Comparison of ENCODE assay signal across 18 cellular contexts in the genomic region with DNA sequence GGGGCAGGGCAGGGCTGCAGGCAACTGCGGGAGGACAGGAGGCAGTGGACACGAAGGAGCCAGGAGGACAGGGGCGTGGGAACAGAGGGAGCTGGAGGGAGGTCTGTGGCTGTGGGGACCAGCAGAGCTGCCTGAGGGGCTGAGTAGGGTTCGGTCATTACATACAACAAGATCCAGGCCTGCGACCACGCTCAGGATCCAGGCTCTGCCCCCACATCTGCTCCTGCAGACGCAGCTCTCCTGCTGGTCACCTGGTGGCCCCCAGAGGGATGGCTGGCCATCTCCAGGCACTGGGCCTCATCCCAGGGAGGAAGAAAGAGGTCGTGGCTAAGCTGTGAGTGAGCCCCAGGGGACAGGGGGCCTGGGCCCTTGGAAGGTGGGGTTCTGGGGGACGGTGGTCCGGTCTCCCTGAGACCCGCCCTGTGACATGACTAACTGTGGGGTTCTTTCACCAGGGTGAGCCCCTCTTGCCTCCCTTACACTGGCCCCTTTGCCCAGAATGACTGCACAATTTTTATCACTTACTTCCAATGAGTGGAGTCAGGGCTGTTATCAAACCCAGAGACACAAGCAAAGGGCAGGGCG. TPM values are rescaled to one million over a fixed set of nuclear protein-coding genes. Genes with fewer than 3 reads are reported as not detected.
A peak's percentile ranks its signal among the peaks of the same experiment; 100 is the strongest.
DNase-seq lines count a peak whose midpoint lies in the region; ATAC-seq and TF ChIP-seq lines count a peak whose summit lies in the region.
"Had no signal": no experiment of that assay in that cellular context is flagged by ENCODE, and none has a peak within 500 bp of the region (broad histone marks: within the 10 kb centered on the region; RNA-seq: fewer than 3 reads in every experiment).

No MANE protein-coding gene starts in this region.

- H3K4me3 ChIP-seq in mesenchymal stem cell (ENCODE audit: insufficient read depth in 1 of 2, low read depth in 1 of 2, low read length in 2 of 2) (no peak overlapping the region), aorta (ENCODE audit: low read length in 2 of 2) (no peak overlapping the region), PC-9 (no peak overlapping the region)

- H3K27me3 ChIP-seq in mesenchymal stem cell (ENCODE audit: control insufficient read depth in 1 of 2, insufficient read depth in 1 of 2, low read length in 2 of 2): peaks cover 78 to 87% of the 10 kb centered on the region in 2 experiments
- no peaks in the 10 kb centered on the region for H3K27me3 ChIP-seq in aorta (ENCODE audit: control insufficient read depth in 1 of 2, insufficient read depth in 2 of 2, low read length in 1 of 2)
- no peaks in the 10 kb centered on the region for H3K27me3 ChIP-seq in PC-9 (ENCODE audit: insufficient read depth, low read depth)

- no TSS peak for BruUV-seq in PC-9 (replicated peaks; lab: Mats Ljungman, UMichigan)

- no peaks in the 10 kb centered on the region for H3K9me2 ChIP-seq in PC-9 (ENCODE audit: insufficient read depth)

- H3K14ac ChIP-seq in mesenchymal stem cell (ENCODE audit: low read length in 2 of 2): peak overlapping the region in 1 of 2 experiments; percentile 79

- H3K4me1 ChIP-seq in mesenchymal stem cell (ENCODE audit: control insufficient read depth, insufficient read depth, low read depth, low read length): peaks cover 1% of the 10 kb centered on the region
- H3K4me1 ChIP-seq in aorta (ENCODE audit: control insufficient read depth in 1 of 2, insufficient read depth in 2 of 2, low read length in 2 of 2): no peaks in the 10 kb centered on the region
- H3K4me1 ChIP-seq in PC-9 (replicated peaks; ENCODE audit: insufficient read depth): peaks cover 30% of the 10 kb centered on the region

- no peak overlapping the region for H3K4ac ChIP-seq in mesenchymal stem cell (ENCODE audit: low read depth in 1 of 2, low read length in 2 of 2)

- no peak for TF ChIP-seq CTCF in PC-9 (conservative IDR thresholded peaks at IDR 0.05)

- DNase-seq in activated naive CD4-positive, alpha-beta T cell treated with anti-CD3 and anti-CD28 coated beads, Interleukin-2, amount 10 ng/mL, durations not matched to agents 7 days and 5 days: peak; percentile 11
- no peak for DNase-seq in activated naive CD4-positive, alpha-beta T cell treated with anti-CD3 and anti-CD28 coated beads, Interleukin-2, amount 50 U/mL, for 16 hours
- DNase-seq in mesenchymal stem cell (no peak), aorta (peak; percentile 28 to 70), PC-9 (no peak)
- DNase-seq: CD4-positive, CD25-positive, alpha-beta regulatory T cell; DMS53; NCI-H1048; NCI-H446; NCI-H748 treated with DMSO at 0.1 percent for 48 hours had no signal

- intact Hi-C loops in dendritic cell treated with granulocyte-macrophage colony-stimulating factor and Interleukin-4, amounts not matched to agents 40 ng/mL and 50 ng/mL, for 4 days (cut with micrococcal nuclease): no loop called here
- intact Hi-C loops in aorta (cut with DNase I): no loop called here
- intact Hi-C loops in PC-9 (cut with micrococcal nuclease; ENCODE audit: unreplicated experiment): no loop called here

- H3K9ac ChIP-seq in mesenchymal stem cell (ENCODE audit: low read length): no peak overlapping the region

- no peak overlapping the region for H2BK120ac ChIP-seq in mesenchymal stem cell (ENCODE audit: low read depth, low read length)

- peaks cover 7% of the 10 kb centered on the region; the same call in 1 of the 2 replicates for H3F3A ChIP-seq in PC-9 (ENCODE audit: insufficient read depth, low read depth)

- POLR2A ChIA-PET in PC-9 (lab: Charles Lee; ENCODE audit: unreplicated experiment): no interaction called here

- no peaks in the 10 kb centered on the region for H3K9me3 Mint-ChIP-seq in activated naive CD4-positive, alpha-beta T cell treated with anti-CD3 and anti-CD28 coated beads, Interleukin-2, amount 10 ng/mL, durations not matched to agents 7 days and 5 days
- peaks cover 1% of the 10 kb centered on the region for H3K9me3 Mint-ChIP-seq in dendritic cell treated with granulocyte-macrophage colony-stimulating factor and Interleukin-4, amounts not matched to agents 40 ng/mL and 50 ng/mL, for 4 days
- H3K9me3 Mint-ChIP-seq: CD4-positive, CD25-positive, alpha-beta regulatory T cell had no signal

- H2AFZ ChIP-seq in mesenchymal stem cell (ENCODE audit: low read depth, low read length) (no peak overlapping the region), PC-9 (no peak overlapping the region)

- H3K23ac ChIP-seq in mesenchymal stem cell (ENCODE audit: low read length in 2 of 2): no peak overlapping the region

- no peak overlapping the region for H2BK5ac ChIP-seq in mesenchymal stem cell (ENCODE audit: low read depth, low read length, poor library complexity, severe bottlenecking)

- H3K36me3 ChIP-seq in mesenchymal stem cell (ENCODE audit: control insufficient read depth in 1 of 2, insufficient read depth in 2 of 2, low read depth in 1 of 2, low read length in 2 of 2): no peaks in the 10 kb centered on the region
- no peaks in the 10 kb centered on the region for H3K36me3 ChIP-seq in aorta (ENCODE audit: control insufficient read depth in 1 of 2, insufficient read depth in 2 of 2, low read length in 1 of 2)
- H3K36me3 ChIP-seq in PC-9 (ENCODE audit: low read depth): no peaks in the 10 kb centered on the region

- 79% methylated on average over 12 of the region's 12 CpGs for WGBS in mesenchymal stem cell
- 81 to 82% methylated on average over 9 to 12 of the region's 12 CpGs for WGBS in aorta, 2 donors

- no peaks in the 10 kb centered on the region for H4K20me1 ChIP-seq in PC-9 (ENCODE audit: insufficient read depth)

- no peaks in the 10 kb centered on the region for H3K79me1 ChIP-seq in mesenchymal stem cell (replicated peaks; ENCODE audit: low read length, poor library complexity, severe bottlenecking)

- no peaks in the 10 kb centered on the region for H3K79me2 ChIP-seq in PC-9 (ENCODE audit: low read depth)

- H3K4me1 Mint-ChIP-seq in activated naive CD4-positive, alpha-beta T cell treated with anti-CD3 and anti-CD28 coated beads, Interleukin-2, amount 10 ng/mL, durations not matched to agents 7 days and 5 days: peaks cover 21% of the 10 kb centered on the region
- H3K4me1 Mint-ChIP-seq in dendritic cell treated with granulocyte-macrophage colony-stimulating factor and Interleukin-4, amounts not matched to agents 40 ng/mL and 50 ng/mL, for 4 days (ENCODE audit: low read depth): peaks cover 90% of the 10 kb centered on the region

- H3K27me3 Mint-ChIP-seq in activated naive CD4-positive, alpha-beta T cell treated with anti-CD3 and anti-CD28 coated beads, Interleukin-2, amount 10 ng/mL, durations not matched to agents 7 days and 5 days: peaks cover 44% of the 10 kb centered on the region
- H3K27me3 Mint-ChIP-seq in dendritic cell treated with granulocyte-macrophage colony-stimulating factor and Interleukin-4, amounts not matched to agents 40 ng/mL and 50 ng/mL, for 4 days: peaks cover 45% of the 10 kb centered on the region

- no peak overlapping the region for H2BK12ac ChIP-seq in mesenchymal stem cell (ENCODE audit: low read length in 2 of 2)

- no peak overlapping the region for H3K27ac Mint-ChIP-seq in activated naive CD4-positive, alpha-beta T cell treated with anti-CD3 and anti-CD28 coated beads, Interleukin-2, amount 10 ng/mL, durations not matched to agents 7 days and 5 days
- peak overlapping the region; percentile 15 for H3K27ac Mint-ChIP-seq in dendritic cell treated with granulocyte-macrophage colony-stimulating factor and Interleukin-4, amounts not matched to agents 40 ng/mL and 50 ng/mL, for 4 days
- H3K27ac Mint-ChIP-seq: CD4-positive, CD25-positive, alpha-beta regulatory T cell had no signal

- H3K9me3 ChIP-seq in mesenchymal stem cell (ENCODE audit: control insufficient read depth, low read length) (no peaks in the 10 kb centered on the region), aorta (ENCODE audit: control insufficient read depth, low read length) (no peaks in the 10 kb centered on the region), PC-9 (ENCODE audit: insufficient read depth, low read depth) (no peaks in the 10 kb centered on the region)

- H3K36me3 Mint-ChIP-seq in activated naive CD4-positive, alpha-beta T cell treated with anti-CD3 and anti-CD28 coated beads, Interleukin-2, amount 10 ng/mL, durations not matched to agents 7 days and 5 days: no peaks in the 10 kb centered on the region
- no peaks in the 10 kb centered on the region for H3K36me3 Mint-ChIP-seq in dendritic cell treated with granulocyte-macrophage colony-stimulating factor and Interleukin-4, amounts not matched to agents 40 ng/mL and 50 ng/mL, for 4 days (ENCODE audit: low read depth)
- H3K36me3 Mint-ChIP-seq: CD4-positive, CD25-positive, alpha-beta regulatory T cell had no signal

- H3K4me2 ChIP-seq in mesenchymal stem cell (ENCODE audit: low read length, poor library complexity, severe bottlenecking) (no peak overlapping the region), PC-9 (no peak overlapping the region)

- peak overlapping the region; percentile 20 for H4K91ac ChIP-seq in mesenchymal stem cell (ENCODE audit: low read length)

- H3K4me3 Mint-ChIP-seq in activated naive CD4-positive, alpha-beta T cell treated with anti-CD3 and anti-CD28 coated beads, Interleukin-2, amount 10 ng/mL, durations not matched to agents 7 days and 5 days: no peak overlapping the region
- H3K4me3 Mint-ChIP-seq in dendritic cell treated with granulocyte-macrophage colony-stimulating factor and Interleukin-4, amounts not matched to agents 40 ng/mL and 50 ng/mL, for 4 days: no peak overlapping the region
- H3K4me3 Mint-ChIP-seq: CD4-positive, CD25-positive, alpha-beta regulatory T cell had no signal

- H4K8ac ChIP-seq in mesenchymal stem cell (ENCODE audit: low read length): no peak overlapping the region

- ATAC-seq in aorta (ENCODE audit: low FRiP score): no peak
- ATAC-seq in GM18511 (IDR thresholded peaks at IDR 0.05; ENCODE audit: unreplicated experiment): no peak
- ATAC-seq in GM21717 (IDR thresholded peaks at IDR 0.05; ENCODE audit: unreplicated experiment): no peak
- ATAC-seq: HCT116, Panc1, Right ventricle myocardium inferior had no signal

- CTCF ChIA-PET in activated naive CD4-positive, alpha-beta T cell treated with anti-CD3 and anti-CD28 coated beads, Interleukin-2, amount 10 ng/mL, durations not matched to agents 7 days and 5 days (lab: Charles Lee): no interaction called here
- CTCF ChIA-PET in PC-9 (lab: Charles Lee): no interaction called here

- no peak overlapping the region for H2AK5ac ChIP-seq in mesenchymal stem cell (ENCODE audit: low read length, severe bottlenecking)

- H3K18ac ChIP-seq in mesenchymal stem cell (ENCODE audit: low read depth in 1 of 2, low read length in 2 of 2): no peak overlapping the region

- no peak overlapping the region for H2BK15ac ChIP-seq in mesenchymal stem cell (ENCODE audit: low read depth, poor library complexity, severe bottlenecking)

- no peak overlapping the region for H3K27ac ChIP-seq in mesenchymal stem cell (ENCODE audit: low read length, poor library complexity, severe bottlenecking)
- no peak overlapping the region for H3K27ac ChIP-seq in aorta (ENCODE audit: low read depth in 1 of 2, low read length in 2 of 2)
- H3K27ac ChIP-seq in PC-9: no peak overlapping the region

RNA-seq across cellular contexts. Expression of gene APOBEC3A, which starts 6.8 kb away (rescaled TPM):
- not detected for polyA plus RNA-seq in mesenchymal stem cell (2013, experiment 1 of 2)
- polyA plus RNA-seq in mesenchymal stem cell (2013, experiment 2 of 2): not detected
- total RNA-seq in aorta: 1 to 10 TPM; 1.4 to 7.3 TPM
- polyA plus RNA-seq in aorta: 1 to 10 TPM in 1 of 2 donors, not detected in 1; 4.4 TPM
- total RNA-seq in PC-9 (2021): not detected in 2 replicates
- total RNA-seq: A172; CD4-positive, CD25-positive, alpha-beta regulatory T cell; HT1080 had no signal

RNA-seq across cellular contexts. Expression of gene APOBEC3B, which starts 31.5 kb away (rescaled TPM):
- 5.4 TPM for polyA plus RNA-seq in mesenchymal stem cell (2013, experiment 1 of 2)
- 5.1 TPM for polyA plus RNA-seq in mesenchymal stem cell (2013, experiment 2 of 2)
- total RNA-seq in aorta (1 to 10 TPM in 1 of 2 donors, not detected in 1; 1.4 TPM), PC-9 (2021) (66.5 and 83.6 TPM in 2 replicates)
- 1 to 10 TPM in 1 of 2 donors, not detected in 1; 2.0 TPM for polyA plus RNA-seq in aorta

Comparison
In these comparisons a context has a peak if more than half of its experiments do, and no peak if none do; other contexts are left out.
1. DNase-seq: peak in activated naive CD4-positive, alpha-beta T cell treated with anti-CD3 and anti-CD28 coated beads, Interleukin-2, amount 10 ng/mL, durations not matched to agents 7 days and 5 days (single experiment) and aorta (2 of 2); none in activated naive CD4-positive, alpha-beta T cell treated with anti-CD3 and anti-CD28 coated beads, Interleukin-2, amount 50 U/mL, for 16 hours (single experiment), mesenchymal stem cell (single experiment) and PC-9 (0 of 2).
2. RNA of gene APOBEC3B, which starts 31.5 kb away (total RNA-seq): 66.5 to 83.6 TPM in PC-9; 1.4 TPM in aorta; every median in the first group is over 10 times any median in the second.